In the genomic region with DNA sequence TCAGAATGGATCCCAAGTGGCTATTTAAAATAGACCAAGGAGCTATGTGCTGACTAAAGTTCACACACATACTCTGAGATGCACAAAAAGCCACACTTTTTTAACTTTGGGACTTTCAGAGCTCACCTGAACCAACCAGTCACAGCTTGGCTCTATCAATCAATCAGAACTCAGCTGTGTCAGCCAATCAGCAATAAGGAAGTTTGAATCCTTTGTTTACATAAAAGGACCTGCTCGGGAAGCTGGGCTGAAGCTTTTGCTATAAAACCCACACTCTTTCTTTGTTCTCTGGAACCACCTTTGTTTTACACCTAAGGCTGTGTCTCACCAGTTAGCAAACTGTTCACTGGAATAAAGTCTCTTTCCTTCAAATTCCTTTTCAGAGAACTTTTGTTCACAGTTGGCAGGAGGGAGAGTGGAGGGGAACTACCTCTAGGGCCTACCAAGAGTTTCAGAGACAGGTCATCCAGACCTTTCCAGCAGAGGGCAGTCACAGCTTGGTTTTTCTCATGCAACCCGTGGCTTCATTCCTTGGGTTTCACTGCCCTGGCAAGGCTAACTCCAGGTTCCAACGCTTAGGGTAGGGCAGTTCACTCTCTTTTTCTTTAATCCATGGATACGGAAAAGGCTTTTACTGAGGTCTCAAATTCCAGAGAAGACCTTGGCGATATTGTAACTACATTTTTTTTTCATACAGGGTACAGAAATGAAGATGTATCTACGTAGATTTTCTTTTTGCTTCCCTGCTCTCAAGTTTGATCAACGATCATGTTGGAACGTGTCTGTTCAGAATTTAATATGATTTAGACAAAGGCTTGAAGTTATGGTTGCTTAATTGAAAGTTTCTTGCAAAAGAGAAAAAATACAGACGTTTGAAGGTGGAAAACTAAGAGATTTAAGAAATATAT, we compare ENCODE assay signal across 8 cellular contexts.
DNase-seq lines count a peak whose midpoint lies in the region; ATAC-seq and TF ChIP-seq lines count a peak whose summit lies in the region.

No MANE protein-coding gene starts in this region.

- peak; percentile 81 for TF ChIP-seq CTCF in C4-2B (conservative IDR thresholded peaks at IDR 0.05)
- peak; percentile 63 for TF ChIP-seq CTCF in activated CD8-positive, alpha-beta T cell treated with anti-CD3 and anti-CD28 coated beads for 36 hours (IDR thresholded peaks at IDR 0.05)

- POLR2A ChIA-PET in activated CD8-positive, alpha-beta T cell treated with anti-CD3 and anti-CD28 coated beads for 36 hours (lab: Charles Lee): interaction anchor here (0.6 to 0.9 kb wide), 3 partner anchors 72 to 93 kb away, joined by 3 read pairs; no protein-coding TSS in a partner anchor

- peak; percentile 83 for ATAC-seq in GM19324 (IDR thresholded peaks at IDR 0.05; ENCODE audit: low FRiP score, unreplicated experiment)
- ATAC-seq in HG03460 (IDR thresholded peaks at IDR 0.05; ENCODE audit: unreplicated experiment): peak; percentile 94
- ATAC-seq in activated CD8-positive, alpha-beta T cell treated with anti-CD3 and anti-CD28 coated beads for 36 hours: peak; percentile 80

- peaks cover 16% of the 10 kb centered on the region for H3K4me1 Mint-ChIP-seq in activated CD8-positive, alpha-beta T cell treated with anti-CD3 and anti-CD28 coated beads for 36 hours (ENCODE audit: low read depth)

- H3K27ac Mint-ChIP-seq in activated CD8-positive, alpha-beta T cell treated with anti-CD3 and anti-CD28 coated beads for 36 hours: peak overlapping the region; percentile 39

- H3K27me3 Mint-ChIP-seq in activated CD8-positive, alpha-beta T cell treated with anti-CD3 and anti-CD28 coated beads for 36 hours: peaks cover 3% of the 10 kb centered on the region

- no peaks in the 10 kb centered on the region for H3K9me3 Mint-ChIP-seq in activated CD8-positive, alpha-beta T cell treated with anti-CD3 and anti-CD28 coated beads for 36 hours

- intact Hi-C loops in activated CD8-positive, alpha-beta T cell treated with anti-CD3 and anti-CD28 coated beads for 36 hours (cut with micrococcal nuclease): loop anchor here (1.0 to 5.0 kb wide), 3 partner anchors 80 to 675 kb away; a partner anchor contains a TSS

- no peaks in the 10 kb centered on the region for H3K36me3 Mint-ChIP-seq in activated CD8-positive, alpha-beta T cell treated with anti-CD3 and anti-CD28 coated beads for 36 hours (ENCODE audit: low read depth)

- peak overlapping the region; percentile 44 for H3K4me3 Mint-ChIP-seq in activated CD8-positive, alpha-beta T cell treated with anti-CD3 and anti-CD28 coated beads for 36 hours

- CTCF ChIA-PET in activated CD8-positive, alpha-beta T cell treated with anti-CD3 and anti-CD28 coated beads for 36 hours (lab: Charles Lee): interaction anchor here (0.7 to 6.0 kb wide), 49 partner anchors 8 to 642 kb away, joined by 3 to 79 read pairs (median 4); a partner anchor contains a TSS

- H3K27ac ChIP-seq in C4-2B: no peak overlapping the region

- DNase-seq in NCI-H69 (lab: John Stamatoyannopoulos, UW) (peak; percentile 86), lung microvascular endothelial cell (ENCODE audit: low read depth in 2 of 2) (peak; percentile 76 to 82)
- DNase-seq in activated CD8-positive, alpha-beta T cell treated with anti-CD3 and anti-CD28 coated beads for 36 hours: peak; percentile 87
- peak; percentile 60 for DNase-seq in effector CD4-positive, alpha-beta T cell
- DNase-seq in stimulated activated CD8-positive, alpha-beta memory T cell treated with anti-CD3 and anti-CD28 coated beads, Interleukin-12 subunit alpha, Interleukin-12 subunit beta, amount 100 ng/mL, for 4 hours (ENCODE audit: low read depth): peak; percentile 42
